In the genomic region with DNA sequence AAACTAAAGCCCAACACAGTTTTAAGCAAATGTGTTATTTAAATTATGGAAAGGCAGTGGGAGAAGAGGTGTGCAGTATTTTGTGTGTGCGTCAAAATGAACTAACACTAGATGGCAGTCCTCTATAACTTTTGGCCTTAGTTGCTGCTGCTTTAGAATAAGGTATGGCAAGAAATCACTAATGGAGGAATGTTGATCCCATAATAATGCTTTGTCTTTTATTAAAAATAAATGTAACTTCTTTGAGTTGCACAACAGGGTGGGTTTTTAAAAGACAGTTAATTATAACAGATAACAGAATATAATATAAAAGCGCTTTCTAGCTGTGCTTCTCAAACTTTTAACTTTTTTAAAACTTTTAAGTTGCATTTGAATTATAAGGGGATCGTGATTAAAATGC, we compare ENCODE assay signal across 8 cellular contexts. TPM values are rescaled to one million over a fixed set of nuclear protein-coding genes. Genes with fewer than 3 reads are reported as not detected.
DNase-seq lines count a peak whose midpoint lies in the region; ATAC-seq and TF ChIP-seq lines count a peak whose summit lies in the region.

No MANE protein-coding gene starts in this region.

- H3K36me3 Mint-ChIP-seq in activated CD8-positive, alpha-beta T cell treated with anti-CD3 and anti-CD28 coated beads, Interleukin-2, amount 10 ng/mL, durations not matched to agents 7 days and 5 days (ENCODE audit: low read depth), result no peaks in the 10 kb centered on the region

- CTCF ChIA-PET in AG04450 (lab: Charles Lee), result interaction anchor here (0.6 to 2.7 kb wide), 15 partner anchors 9 to 1135 kb away, joined by 3 to 17 read pairs (median 4); no protein-coding TSS in a partner anchor
- CTCF ChIA-PET in activated CD8-positive, alpha-beta T cell treated with anti-CD3 and anti-CD28 coated beads, Interleukin-2, amount 10 ng/mL, durations not matched to agents 7 days and 5 days (lab: Charles Lee), result interaction anchor here (0.7 to 2.9 kb wide), 10 partner anchors 9 to 1135 kb away, joined by 3 to 18 read pairs (median 3); no protein-coding TSS in a partner anchor

- POLR2A ChIA-PET in AG04450 (lab: Yijun Ruan, JAX), result no interaction called here
- POLR2A ChIA-PET in activated CD8-positive, alpha-beta T cell treated with anti-CD3 and anti-CD28 coated beads, Interleukin-2, amount 10 ng/mL, durations not matched to agents 7 days and 5 days (lab: Charles Lee), result no interaction called here

- intact Hi-C loops in thyroid gland (cut with DNase I), result no loop called here

- H3K27me3 ChIP-seq in AG04450 (ENCODE audit: control insufficient read depth, insufficient read depth, low read length), result no peaks in the 10 kb centered on the region
- no peaks in the 10 kb centered on the region for H3K27me3 ChIP-seq in thyroid gland

- no peaks in the 10 kb centered on the region for H3K27me3 Mint-ChIP-seq in activated CD8-positive, alpha-beta T cell treated with anti-CD3 and anti-CD28 coated beads, Interleukin-2, amount 10 ng/mL, durations not matched to agents 7 days and 5 days (ENCODE audit: low read depth)

- H3K9me3 ChIP-seq in AG04450 (ENCODE audit: control insufficient read depth, insufficient read depth, low read length) (no peaks in the 10 kb centered on the region), thyroid gland (no peaks in the 10 kb centered on the region)

- TF ChIP-seq POLR2A in thyroid gland (IDR thresholded peaks at IDR 0.05), result no peak

- no peak overlapping the region for H3K27ac Mint-ChIP-seq in activated CD8-positive, alpha-beta T cell treated with anti-CD3 and anti-CD28 coated beads, Interleukin-2, amount 10 ng/mL, durations not matched to agents 7 days and 5 days

- H3K4me3 ChIP-seq in AG04450 (ENCODE audit: low read depth, low read length), result no peak overlapping the region
- no peak overlapping the region for H3K4me3 ChIP-seq in GM12864 (ENCODE audit: low read depth, low read length)
- H3K4me3 ChIP-seq in thyroid gland (replicated peaks in 1 of 3), result no peak overlapping the region

- peak; percentile 70 for TF ChIP-seq CTCF in AG04450 (IDR thresholded peaks at IDR 0.05; ENCODE audit: low read depth, low read length)
- peak; percentile 56 for TF ChIP-seq CTCF in GM12864 (IDR thresholded peaks at IDR 0.05; ENCODE audit: low read depth, low read length, missing control alignments)
- TF ChIP-seq CTCF in thyroid gland (IDR thresholded peaks at IDR 0.05), result peak; percentile 29 to 83 (median 62)

- WGBS in thyroid gland, 2 donors, result 62 to 66% methylated on average over 3 of the region's 3 CpGs

- ATAC-seq in HG02973 (IDR thresholded peaks at IDR 0.05; ENCODE audit: unreplicated experiment), result peak; percentile 67
- ATAC-seq in activated CD8-positive, alpha-beta T cell treated with anti-CD3 and anti-CD28 coated beads, Interleukin-2, amount 10 ng/mL, durations not matched to agents 7 days and 5 days, result peak; percentile 53

- H3K27ac ChIP-seq in AG04450 (ENCODE audit: low read depth, low read length) (no peak overlapping the region), thyroid gland (peak overlapping the region in 2 of 3 donors; percentile 63 to 65)

- peaks cover 5% of the 10 kb centered on the region for H3K4me1 Mint-ChIP-seq in activated CD8-positive, alpha-beta T cell treated with anti-CD3 and anti-CD28 coated beads, Interleukin-2, amount 10 ng/mL, durations not matched to agents 7 days and 5 days (ENCODE audit: low read depth)

- no peak overlapping the region for H3K4me3 Mint-ChIP-seq in activated CD8-positive, alpha-beta T cell treated with anti-CD3 and anti-CD28 coated beads, Interleukin-2, amount 10 ng/mL, durations not matched to agents 7 days and 5 days

- H3K4me1 ChIP-seq in thyroid gland, result peaks cover 14 to 38% of the 10 kb centered on the region in 2 donors

- H3K36me3 ChIP-seq in thyroid gland, result no peaks in the 10 kb centered on the region

- DNase-seq in AG04450 (ENCODE audit: low read depth, low spot score) (peak; percentile 10), GM12864 (ENCODE audit: low read depth) (no peak), NCI-H2107 treated with DMSO at 0.1 percent for 48 hours (lab: John Stamatoyannopoulos, UW; ENCODE audit: unreplicated experiment) (peak; percentile 77), iPS DF 4.7 (ENCODE audit: extremely low read depth, low spot score) (peak; percentile 33), thyroid gland (no peak), T-helper 9 cell (no peak)
- DNase-seq in activated CD8-positive, alpha-beta T cell treated with anti-CD3 and anti-CD28 coated beads, Interleukin-2, amount 10 ng/mL, durations not matched to agents 7 days and 5 days, result no peak

- H3K9me3 Mint-ChIP-seq in activated CD8-positive, alpha-beta T cell treated with anti-CD3 and anti-CD28 coated beads, Interleukin-2, amount 10 ng/mL, durations not matched to agents 7 days and 5 days (ENCODE audit: insufficient read depth), result no peaks in the 10 kb centered on the region

RNA-seq across cellular contexts. Expression of a gene that starts 56.4 kb away (rescaled TPM):
- polyA plus RNA-seq in AG04450 (2011; rRNA removed), result 13.5 and 15.6 TPM in 2 replicates
- polyA minus RNA-seq in AG04450 (2011; rRNA and poly(A)+ RNA removed), result 26.9 and 28.0 TPM in 2 replicates
- 10 to 100 TPM in 1 of 2 experiments, 1 to 10 TPM in 1; 7.9 to 11.8 TPM for total RNA-seq in activated CD8-positive, alpha-beta T cell treated with anti-CD3 and anti-CD28 coated beads, Interleukin-2, amount 10 ng/mL, durations not matched to agents 7 days and 5 days
- 10 to 100 TPM; 59.2 to 84.8 (median 73.1) TPM for total RNA-seq in thyroid gland

Comparison
In these comparisons a context has a peak if more than half of its experiments do, and no peak if none do; other contexts are left out.
1. DNase-seq: peak in AG04450 (single experiment), NCI-H2107 treated with DMSO at 0.1 percent for 48 hours (single experiment) and iPS DF 4.7 (single experiment); none in GM12864 (single experiment), activated CD8-positive, alpha-beta T cell treated with anti-CD3 and anti-CD28 coated beads, Interleukin-2, amount 10 ng/mL, durations not matched to agents 7 days and 5 days (single experiment), thyroid gland (0 of 2) and T-helper 9 cell (single experiment).
2. RNA of a gene that starts 56.4 kb away (total RNA-seq): 59.2 to 84.8 TPM in thyroid gland; 7.9 to 11.8 TPM in activated CD8-positive, alpha-beta T cell treated with anti-CD3 and anti-CD28 coated beads, Interleukin-2, amount 10 ng/mL, durations not matched to agents 7 days and 5 days; every median in the first group is over 4 times any median in the second.
3. Peak in every context shown above with its lines, with median percentiles within 50 percentile points of each other: CTCF ChIP-seq.